In genomic region chr5:50667653-50668403, GRCh38 we compare ENCODE assay signal across 8 cellular contexts. TPM values are rescaled to one million over a fixed set of nuclear protein-coding genes. Genes with fewer than 3 reads are reported as not detected.
A peak's percentile ranks its signal among the peaks of the same experiment; 100 is the strongest.
DNase-seq lines count a peak whose midpoint lies in the region; ATAC-seq and TF ChIP-seq lines count a peak whose summit lies in the region.

No MANE protein-coding gene starts in this region.

- H3K9me3 Mint-ChIP-seq in immature natural killer cell, result no peaks in the 10 kb centered on the region

- peak overlapping the region; percentile 74 for H3K9ac ChIP-seq in ES-I3 (ENCODE audit: low read depth, low read length)

- peak overlapping the region; percentile 96 to 100 (median 98) for H3K4me3 Mint-ChIP-seq in immature natural killer cell

- H3K36me3 ChIP-seq in ES-I3 (ENCODE audit: insufficient read depth, low read length), result no peaks in the 10 kb centered on the region; the same call in 1 of the 2 replicates

- no peaks in the 10 kb centered on the region for H3K9me3 ChIP-seq in ES-I3 (ENCODE audit: control insufficient read depth, insufficient read depth, low read length)

- DNase-seq in KBM-7, result peak; percentile 65
- DNase-seq in T-helper 22 cell (ENCODE audit: low read depth), result peak; percentile 82
- DNase-seq in astrocyte of the spinal cord (ENCODE audit: low read depth, low spot score), result peak; percentile 65
- peak; percentile 85 to 86 (median 86) for DNase-seq in immature natural killer cell
- peak; percentile 89 for DNase-seq in stimulated activated CD4-positive, alpha-beta T cell treated with anti-CD3 and anti-CD28 coated beads, Interleukin-15, amount 100 ng/mL, for 24 hours
- no peak for DNase-seq in NCI-H1694 treated with DMSO at 0.1 percent for 48 hours (lab: John Stamatoyannopoulos, UW)

- H3K4me3 ChIP-seq in astrocyte of the spinal cord (ENCODE audit: low read depth, low read length), result peak overlapping the region; percentile 88

- no peak for TF ChIP-seq CTCF in astrocyte of the spinal cord (IDR thresholded peaks at IDR 0.05; ENCODE audit: low read depth, low read length)

- H3K36me3 Mint-ChIP-seq in immature natural killer cell, result peaks cover 0 to 16% (median 3%) of the 10 kb centered on the region in 3 donors

- H3K27me3 Mint-ChIP-seq in immature natural killer cell (ENCODE audit: low read depth in 3 of 3), result peaks cover 20 to 25% (median 21%) of the 10 kb centered on the region in 3 donors

- H3K4me1 Mint-ChIP-seq in immature natural killer cell, result peaks cover 69 to 81% of the 10 kb centered on the region in 2 donors

- peak overlapping the region; percentile 97 to 100 (median 98) for H3K27ac Mint-ChIP-seq in immature natural killer cell

- peaks cover 9% of the 10 kb centered on the region; the same call in 1 of the 2 replicates for H3K4me1 ChIP-seq in ES-I3 (ENCODE audit: insufficient read depth, low read length)

- in situ Hi-C loops in KBM-7 (cut with MboI; ENCODE audit: low pct_unique_long_range_greater_than_20kb, low sequenced_read_pairs) (no loop called here), astrocyte of the spinal cord (cut with HindIII; ENCODE audit: low sequenced_read_pairs) (no loop called here)

- ATAC-seq in GM21717 (IDR thresholded peaks at IDR 0.05; ENCODE audit: unreplicated experiment), result peak; percentile 91

RNA-seq across cellular contexts. Expression of gene PARP8, which starts 1.4 kb away (rescaled TPM):
- 100 to 1,000 TPM in 2 of 3 donors, 10 to 100 TPM in 1; 93.9 to 150 (median 113) TPM for polyA plus RNA-seq in immature natural killer cell
